Comparison of ENCODE assay signal across 9 cellular contexts in genomic region chr17:69501591-69502468, GRCh38.
DNase-seq lines count a peak whose midpoint lies in the region; ATAC-seq, FAIRE-seq and TF ChIP-seq lines count a peak whose summit lies in the region.
"Had no signal": no experiment of that assay in that cellular context is flagged by ENCODE, and none has a peak within 500 bp of the region (broad histone marks: within the 10 kb centered on the region; RNA-seq: fewer than 3 reads in every experiment).

No MANE protein-coding gene starts in this region.

- peak overlapping the region; percentile 70 to 91 (median 81) for H3K4me2 ChIP-seq in BLaER1 treated with 17β-estradiol and CSF1 and Interleukin-3, amounts not matched to agents 10 nM and 100 nM
- H3K4me2 ChIP-seq in H9 (ENCODE audit: insufficient read depth, insufficient read length, low read length), result peak overlapping the region; percentile 59

- H3K79me2 ChIP-seq in H9 (ENCODE audit: insufficient read depth, low read length), result peaks cover 2% of the 10 kb centered on the region; the same call in 1 of the 2 replicates

- H3K14ac ChIP-seq in H9 (ENCODE audit: insufficient read depth, low read length), result 0 out of 2 replicates have a peak overlapping the region, but pooled peaks have one; percentile 69

- H2AK5ac ChIP-seq in H9 (ENCODE audit: insufficient read length, low read length), result no peak overlapping the region

- no peak overlapping the region for H2BK15ac ChIP-seq in H9 (ENCODE audit: low read depth, low read length)

- no peak overlapping the region for H4K5ac ChIP-seq in H9 (ENCODE audit: insufficient read length, low read depth, low read length)

- H3K9me3 Mint-ChIP-seq in H9, result no peaks in the 10 kb centered on the region
- no peaks in the 10 kb centered on the region for H3K9me3 Mint-ChIP-seq in natural killer cell

- DNase-seq in H9 (peak; percentile 66), NCI-H748 (lab: John Stamatoyannopoulos, UW; ENCODE audit: unreplicated experiment) (peak; percentile 71), mucosa of descending colon (peak in 2 of 3 donors; percentile 40 to 67), aorta (no peak), natural killer cell (no peak)

- peak; percentile 83 for ATAC-seq in mucosa of descending colon
- ATAC-seq in aorta (ENCODE audit: low FRiP score), result peak; percentile 72
- no peak for ATAC-seq in natural killer cell
- ATAC-seq in GM21447 (IDR thresholded peaks at IDR 0.05; ENCODE audit: unreplicated experiment), result no peak

- peaks cover 0 to 25% (median 13%) of the 10 kb centered on the region in 11 experiments; a peak in 12 of 22 replicates for H3K36me3 ChIP-seq in BLaER1 treated with 17β-estradiol and CSF1 and Interleukin-3, amounts not matched to agents 10 nM and 100 nM
- H3K36me3 ChIP-seq in mucosa of descending colon (ENCODE audit: low read depth) (no peaks in the 10 kb centered on the region), aorta (ENCODE audit: control insufficient read depth in 1 of 2, insufficient read depth in 2 of 2, low read length in 1 of 2) (no peaks in the 10 kb centered on the region)

- no peak overlapping the region for H4K8ac ChIP-seq in H9 (replicated peaks; ENCODE audit: insufficient read length, low read depth, low read length)

- H3K4me1 Mint-ChIP-seq in H9 (peaks cover 52 to 70% of the 10 kb centered on the region in 2 experiments), natural killer cell (peaks cover 14 to 29% of the 10 kb centered on the region in 2 donors)

- H4K91ac ChIP-seq in H9 (ENCODE audit: insufficient read length, low read depth, low read length), result no peak overlapping the region

- no peak overlapping the region for H2BK5ac ChIP-seq in H9 (ENCODE audit: insufficient read length, low read length)

- FAIRE-seq in endometrium (lab: Jason Lieb, UNC), result peak; percentile 93

- peak overlapping the region in 10 of 11 experiments; percentile 5 to 77 (median 70); a peak in 19 of 22 replicates for H3K9ac ChIP-seq in BLaER1 treated with 17β-estradiol and CSF1 and Interleukin-3, amounts not matched to agents 10 nM and 100 nM
- H3K9ac ChIP-seq in H9 (ENCODE audit: extremely low read depth, insufficient read length, low read length), result no peak overlapping the region

- no peaks in the 10 kb centered on the region for H3K9me3 ChIP-seq in BLaER1 treated with 17β-estradiol and CSF1 and Interleukin-3, amounts not matched to agents 10 nM and 100 nM (replicated peaks in 1 of 11)
- H3K9me3 ChIP-seq in H9 (ENCODE audit: control insufficient read depth, low read depth, low read length), result no peaks in the 10 kb centered on the region
- H3K9me3 ChIP-seq in mucosa of descending colon, result no peaks in the 10 kb centered on the region
- no peaks in the 10 kb centered on the region for H3K9me3 ChIP-seq in aorta (ENCODE audit: control insufficient read depth, low read length)

- peak overlapping the region in 9 of 10 experiments; percentile 31 to 70 (median 56); a peak in 18 of 20 replicates for H3K4me3 ChIP-seq in BLaER1 treated with 17β-estradiol and CSF1 and Interleukin-3, amounts not matched to agents 10 nM and 100 nM
- H3K4me3 ChIP-seq in mucosa of descending colon (no peak overlapping the region), aorta (ENCODE audit: low read length in 2 of 2) (no peak overlapping the region)

- H3K27ac ChIP-seq in BLaER1 treated with 17β-estradiol and CSF1 and Interleukin-3, amounts not matched to agents 10 nM and 100 nM, result peak overlapping the region in 9 of 11 experiments; percentile 17 to 83 (median 76); a peak in 17 of 22 replicates
- peak overlapping the region; percentile 62 for H3K27ac ChIP-seq in H9 (ENCODE audit: insufficient read length, low read depth, low read length)
- no peak overlapping the region for H3K27ac ChIP-seq in aorta (ENCODE audit: low read depth in 1 of 2, low read length in 2 of 2)
- H3K27ac ChIP-seq: HL-60 had no signal

- WGBS in H9 (ENCODE audit: extremely low coverage, insufficient read length, low lambda C conversion rate), result no CpG with 5 or more reads among the region's 14 CpGs
- 6 to 7% methylated on average over 14 of the region's 14 CpGs for WGBS in aorta, 2 donors

- H3K27ac Mint-ChIP-seq in H9, result peak overlapping the region; percentile 88 to 97 (median 92)
- peak overlapping the region in 1 of 2 donors; percentile 38 for H3K27ac Mint-ChIP-seq in natural killer cell

- H3K23me2 ChIP-seq in H9 (ENCODE audit: insufficient read length, low read depth, low read length, poor library complexity, severe bottlenecking), result peaks cover 4% of the 10 kb centered on the region

- peaks cover 39 to 78% (median 52%) of the 10 kb centered on the region in 10 experiments for H3K4me1 ChIP-seq in BLaER1 treated with 17β-estradiol and CSF1 and Interleukin-3, amounts not matched to agents 10 nM and 100 nM
- peaks cover 9% of the 10 kb centered on the region; the same call in 1 of the 2 replicates for H3K4me1 ChIP-seq in H9 (ENCODE audit: insufficient read depth, low read length)
- H3K4me1 ChIP-seq in mucosa of descending colon (ENCODE audit: low read depth), result peaks cover 6% of the 10 kb centered on the region
- H3K4me1 ChIP-seq in aorta (ENCODE audit: control insufficient read depth in 1 of 2, insufficient read depth in 2 of 2, low read length in 2 of 2), result peaks cover 0 to 7% of the 10 kb centered on the region in 2 donors

- H3K36me3 Mint-ChIP-seq in H9 (ENCODE audit: insufficient read depth in 1 of 3, low read depth in 3 of 3), result peaks cover 0 to 2% (median 0%) of the 10 kb centered on the region in 3 experiments; a peak in 2 of 7 replicates
- H3K36me3 Mint-ChIP-seq in natural killer cell, result no peaks in the 10 kb centered on the region

- H3K4ac ChIP-seq in H9 (ENCODE audit: low read depth, low read length), result no peak overlapping the region

- H3K79me1 ChIP-seq in H9 (ENCODE audit: insufficient read depth, low read depth, low read length, poor library complexity, severe bottlenecking), result no peaks in the 10 kb centered on the region

- H3K23ac ChIP-seq in H9 (ENCODE audit: insufficient read length, low read depth, low read length), result no peak overlapping the region

- H3K27me3 Mint-ChIP-seq in H9 (ENCODE audit: low read depth), result no peaks in the 10 kb centered on the region
- H3K27me3 Mint-ChIP-seq in natural killer cell (ENCODE audit: low read depth in 2 of 2), result no peaks in the 10 kb centered on the region

- H3T11ph ChIP-seq in H9 (ENCODE audit: low read length), result no peak overlapping the region

- no peak overlapping the region for H3K56ac ChIP-seq in H9 (ENCODE audit: insufficient read length, low read depth, low read length)

- no peak overlapping the region for H2BK12ac ChIP-seq in H9 (ENCODE audit: insufficient read length, low read depth, low read length)

- H3K4me3 Mint-ChIP-seq in H9 (peak overlapping the region in 1 of 2 experiments; percentile 75; a peak in 4 of 5 replicates), natural killer cell (no peak overlapping the region)

- no peak overlapping the region for H3K18ac ChIP-seq in H9 (ENCODE audit: insufficient read length, low read depth, low read length)

- TF ChIP-seq CTCF in H9 (conservative IDR thresholded peaks at IDR 0.05) (no peak), mucosa of descending colon (IDR thresholded peaks at IDR 0.05) (no peak), natural killer cell (IDR thresholded peaks at IDR 0.05) (no peak)

- H2AFZ ChIP-seq in H9 (ENCODE audit: low read length), result no peak overlapping the region

- H2BK120ac ChIP-seq in H9 (ENCODE audit: low read depth, low read length, poor library complexity, severe bottlenecking), result no peak overlapping the region

- no peak overlapping the region for H2BK20ac ChIP-seq in H9 (ENCODE audit: low read depth, low read length, poor library complexity, severe bottlenecking)

- no peaks in the 10 kb centered on the region for H3K27me3 ChIP-seq in BLaER1 treated with 17β-estradiol and CSF1 and Interleukin-3, amounts not matched to agents 10 nM and 100 nM
- H3K27me3 ChIP-seq in H9 (ENCODE audit: insufficient read depth, low read length), result no peaks in the 10 kb centered on the region
- no peaks in the 10 kb centered on the region for H3K27me3 ChIP-seq in aorta (ENCODE audit: control insufficient read depth in 1 of 2, insufficient read depth in 2 of 2, low read length in 1 of 2)

- intact Hi-C loops in mucosa of descending colon (cut with DNase I, micrococcal nuclease), result loop anchor here (10.0 kb wide), 2 partner anchors 77 to 107 kb away; no protein-coding TSS in a partner anchor
- intact Hi-C loops in aorta (cut with DNase I), result no loop called here
- intact Hi-C loops in natural killer cell (cut with micrococcal nuclease), result no loop called here

- H4K20me1 ChIP-seq in BLaER1 treated with 17β-estradiol and CSF1 and Interleukin-3, amounts not matched to agents 10 nM and 100 nM, result no peaks in the 10 kb centered on the region
- no peaks in the 10 kb centered on the region for H4K20me1 ChIP-seq in H9 (ENCODE audit: control insufficient read depth, insufficient read depth, insufficient read length)

Comparison
In these comparisons a context has a peak if more than half of its experiments do, and no peak if none do; other contexts are left out.
1. H3K27ac ChIP-seq: peak in BLaER1 treated with 17β-estradiol and CSF1 and Interleukin-3, amounts not matched to agents 10 nM and 100 nM (9 of 11) and H9 (single experiment); none in aorta (0 of 2).
2. H3K4me3 ChIP-seq: peak in BLaER1 treated with 17β-estradiol and CSF1 and Interleukin-3, amounts not matched to agents 10 nM and 100 nM (9 of 10); none in mucosa of descending colon (single experiment) and aorta (0 of 2).
3. DNase-seq: peak in H9 (single experiment), NCI-H748 (single experiment) and mucosa of descending colon (2 of 3); none in aorta (0 of 2) and natural killer cell (single experiment).
4. ATAC-seq: peak in mucosa of descending colon (single experiment) and aorta (single experiment); none in natural killer cell (0 of 3) and GM21447 (single experiment).
5. intact Hi-C loops: an anchor here in mucosa of descending colon (10.0 kb wide); none called in aorta and natural killer cell.